In genomic region chr9:114911167-114911821, GRCh38 we compare ENCODE assay signal across 8 cellular contexts. TPM values are rescaled to one million over a fixed set of nuclear protein-coding genes. Genes with fewer than 3 reads are reported as not detected.
A peak's percentile ranks its signal among the peaks of the same experiment; 100 is the strongest.
DNase-seq lines count a peak whose midpoint lies in the region; ATAC-seq and TF ChIP-seq lines count a peak whose summit lies in the region.

No MANE protein-coding gene starts in this region.

- TF ChIP-seq RAD21 in IMR-90 (IDR thresholded peaks at IDR 0.05; ENCODE audit: low read length) (peak; percentile 84), neural cell (conservative IDR thresholded peaks at IDR 0.05) (peak; percentile 84)

- in situ Hi-C loops in IMR-90 (cut with MboI; ENCODE audit: low sequenced_read_pairs), result loop anchor here (5.0 kb wide), 1 partner anchor 101 kb away; no protein-coding TSS in a partner anchor

- H2AK9ac ChIP-seq in IMR-90 (replicated peaks; ENCODE audit: low read depth, low read length, poor library complexity), result no peak overlapping the region

- TF ChIP-seq POLR2A in IMR-90 (IDR thresholded peaks at IDR 0.05; ENCODE audit: low read depth, low read length), result no peak

- no peak overlapping the region for H3K9ac ChIP-seq in IMR-90 (ENCODE audit: low read depth, low read length)
- no peak overlapping the region for H3K9ac ChIP-seq in neural cell (ENCODE audit: low read length)

- peaks cover 94% of the 10 kb centered on the region for H3K36me3 Mint-ChIP-seq in activated T-helper 2 cell treated with anti-CD3 and anti-CD28 coated beads, Interferon-gamma antibody, Interleukin-2, Interleukin-4, amounts not matched to agents 10 μg/mL and 5 μg/mL and 100 μg/mL, durations not matched to agents 14 hours and 24 hours and 36 hours (ENCODE audit: low read depth)

- H3K27ac ChIP-seq in IMR-90 (ENCODE audit: insufficient read depth, low read length) (no peak overlapping the region), neural cell (ENCODE audit: low read length) (peak overlapping the region; percentile 43)

- no peak overlapping the region for H3K18ac ChIP-seq in IMR-90 (ENCODE audit: low read depth, low read length)

- H3K79me2 ChIP-seq in neural cell (replicated peaks; ENCODE audit: insufficient read depth, low read length), result no peaks in the 10 kb centered on the region

- no peak overlapping the region for H3K14ac ChIP-seq in IMR-90 (replicated peaks; ENCODE audit: low read depth, low read length)

- H3K4me2 ChIP-seq in IMR-90 (ENCODE audit: low read depth, low read length), result no peak overlapping the region
- H3K4me2 ChIP-seq in neural cell (ENCODE audit: low read length), result no peak overlapping the region

- H3K4me3 Mint-ChIP-seq in activated T-helper 2 cell treated with anti-CD3 and anti-CD28 coated beads, Interferon-gamma antibody, Interleukin-2, Interleukin-4, amounts not matched to agents 10 μg/mL and 5 μg/mL and 100 μg/mL, durations not matched to agents 14 hours and 24 hours and 36 hours (ENCODE audit: low read depth), result no peak overlapping the region

- H3K27ac Mint-ChIP-seq in activated T-helper 2 cell treated with anti-CD3 and anti-CD28 coated beads, Interferon-gamma antibody, Interleukin-2, Interleukin-4, amounts not matched to agents 10 μg/mL and 5 μg/mL and 100 μg/mL, durations not matched to agents 14 hours and 24 hours and 36 hours, result no peak overlapping the region

- no peaks in the 10 kb centered on the region for H3K79me1 ChIP-seq in IMR-90 (ENCODE audit: low read depth in 1 of 2, low read length in 2 of 2)

- H3K4ac ChIP-seq in IMR-90 (ENCODE audit: low read depth, low read length), result no peak overlapping the region

- no peak overlapping the region for H3K23ac ChIP-seq in IMR-90 (ENCODE audit: low read depth, low read length)

- no peak overlapping the region for H2BK120ac ChIP-seq in IMR-90 (ENCODE audit: low read depth, low read length)

- CTCF ChIA-PET in IMR-90 (lab: Yijun Ruan, JAX), result interaction anchor here (0.7 to 1.2 kb wide), 8 partner anchors 10 to 249 kb away, joined by 3 to 4 read pairs (median 3); no protein-coding TSS in a partner anchor

- no peak overlapping the region for H2BK20ac ChIP-seq in IMR-90 (ENCODE audit: low read depth, low read length)

- TF ChIP-seq CTCF in IMR-90 (conservative IDR thresholded peaks at IDR 0.05; ENCODE audit: low read depth, low read length) (peak; percentile 77), epithelial cell of proximal tubule (conservative IDR thresholded peaks at IDR 0.05; ENCODE audit: low read depth, low read length) (peak; percentile 92), neural cell (IDR thresholded peaks at IDR 0.05; ENCODE audit: poor library complexity, severe bottlenecking) (peak; percentile 87)

- peak; percentile 72 for ATAC-seq in IMR-90 (ENCODE audit: low read depth)
- no peak for ATAC-seq in HG02588 (IDR thresholded peaks at IDR 0.05; ENCODE audit: unreplicated experiment)

- dilution Hi-C loops in IMR-90 (cut with HindIII; ENCODE audit: low sequenced_read_pairs, unreplicated experiment), result no loop called here

- H3K4me1 Mint-ChIP-seq in activated T-helper 2 cell treated with anti-CD3 and anti-CD28 coated beads, Interferon-gamma antibody, Interleukin-2, Interleukin-4, amounts not matched to agents 10 μg/mL and 5 μg/mL and 100 μg/mL, durations not matched to agents 14 hours and 24 hours and 36 hours (ENCODE audit: low read depth), result peaks cover 62% of the 10 kb centered on the region

- intact Hi-C loops in IMR-90 (cut with micrococcal nuclease), result loop anchor here (1.0 to 2.0 kb wide), 3 partner anchors 103 to 248 kb away; no protein-coding TSS in a partner anchor
- intact Hi-C loops in activated T-helper 2 cell treated with anti-CD3 and anti-CD28 coated beads, Interferon-gamma antibody, Interleukin-2, Interleukin-4, amounts not matched to agents 10 μg/mL and 5 μg/mL and 100 μg/mL, durations not matched to agents 14 hours and 24 hours and 36 hours (cut with micrococcal nuclease), result no loop called here

- H2AK5ac ChIP-seq in IMR-90 (ENCODE audit: low read depth, low read length), result no peak overlapping the region

- H3K9me3 ChIP-seq in IMR-90 (ENCODE audit: control insufficient read depth, insufficient read depth, low read length), result no peaks in the 10 kb centered on the region
- no peaks in the 10 kb centered on the region for H3K9me3 ChIP-seq in neural cell (ENCODE audit: low read length)

- H3K4me1 ChIP-seq in IMR-90 (ENCODE audit: control insufficient read depth, insufficient read depth, low read length), result peaks cover 11% of the 10 kb centered on the region; the same call in 1 of the 2 replicates

- H3K36me3 ChIP-seq in IMR-90 (ENCODE audit: control insufficient read depth, insufficient read depth, low read length) (no peaks in the 10 kb centered on the region), neural cell (ENCODE audit: insufficient read depth, low read length) (no peaks in the 10 kb centered on the region)

- H4K8ac ChIP-seq in IMR-90 (ENCODE audit: low read depth in 2 of 2, low read length in 2 of 2), result no peak overlapping the region

- no peak for TF ChIP-seq EP300 in neural cell (conservative IDR thresholded peaks at IDR 0.05; ENCODE audit: poor library complexity, severe bottlenecking)

- no peaks in the 10 kb centered on the region for H3K9me2 ChIP-seq in neural cell (ENCODE audit: insufficient read depth, low read length)

- no peaks in the 10 kb centered on the region for H3K9me3 Mint-ChIP-seq in activated T-helper 2 cell treated with anti-CD3 and anti-CD28 coated beads, Interferon-gamma antibody, Interleukin-2, Interleukin-4, amounts not matched to agents 10 μg/mL and 5 μg/mL and 100 μg/mL, durations not matched to agents 14 hours and 24 hours and 36 hours

- H3F3A ChIP-seq in neural cell (ENCODE audit: insufficient read depth, low read length, poor library complexity, severe bottlenecking), result no peaks in the 10 kb centered on the region

- peaks cover 21% of the 10 kb centered on the region for H3K27me3 ChIP-seq in IMR-90 (ENCODE audit: control insufficient read depth, insufficient read depth, low read length)
- no peaks in the 10 kb centered on the region for H3K27me3 ChIP-seq in neural cell (ENCODE audit: insufficient read depth, low read depth, low read length)

- no CpG with 5 or more reads among the region's 2 CpGs for WGBS in IMR-90 (ENCODE audit: extremely low coverage in 2 of 2, insufficient read length in 1 of 2), 2 experiments

- no peaks in the 10 kb centered on the region for H3K27me3 Mint-ChIP-seq in activated T-helper 2 cell treated with anti-CD3 and anti-CD28 coated beads, Interferon-gamma antibody, Interleukin-2, Interleukin-4, amounts not matched to agents 10 μg/mL and 5 μg/mL and 100 μg/mL, durations not matched to agents 14 hours and 24 hours and 36 hours (ENCODE audit: low read depth)

- DNase-seq in DMS 273 treated with DMSO at 0.1 percent for 48 hours (lab: John Stamatoyannopoulos, UW), result peak; percentile 42
- DNase-seq in IMR-90, result peak; percentile 51
- peak; percentile 61 for DNase-seq in RPMI7951 (ENCODE audit: low read depth)
- no peak for DNase-seq in epithelial cell of proximal tubule (ENCODE audit: low read depth)
- DNase-seq in T1000 (lab: John Stamatoyannopoulos, UW), result no peak
- DNase-seq in activated T-helper 2 cell treated with anti-CD3 and anti-CD28 coated beads, Interferon-gamma antibody, Interleukin-2, Interleukin-4, amounts not matched to agents 10 μg/mL and 5 μg/mL and 100 μg/mL, durations not matched to agents 14 hours and 24 hours and 36 hours (ENCODE audit: low spot score), result no peak

- no peak overlapping the region for H4K91ac ChIP-seq in IMR-90 (ENCODE audit: insufficient read depth, low read depth, low read length)

- POLR2A ChIA-PET in IMR-90 (lab: Charles Lee; ENCODE audit: unreplicated experiment), result no interaction called here

- H3K9me1 ChIP-seq in IMR-90 (ENCODE audit: insufficient read depth, low read length), result 0 out of 2 replicates have a peak, but pooled peaks cover 4% of the 10 kb centered on the region

- no peak overlapping the region for H3K56ac ChIP-seq in IMR-90 (ENCODE audit: extremely low read depth, insufficient read depth, low read length)

- H2BK15ac ChIP-seq in IMR-90 (ENCODE audit: low read depth, low read length), result no peak overlapping the region

- H2AFZ ChIP-seq in IMR-90 (replicated peaks; ENCODE audit: low read length, poor library complexity) (no peak overlapping the region), neural cell (ENCODE audit: low read depth, low read length) (no peak overlapping the region)

- H3K4me3 ChIP-seq in IMR-90 (ENCODE audit: insufficient read depth, low read depth, low read length), result no peak overlapping the region
- no peak overlapping the region for H3K4me3 ChIP-seq in epithelial cell of proximal tubule (ENCODE audit: low read depth, low read length)
- no peak overlapping the region for H3K4me3 ChIP-seq in neural cell (ENCODE audit: low read length)

- no peak overlapping the region for H2BK5ac ChIP-seq in IMR-90 (ENCODE audit: low read depth, low read length, poor library complexity, severe bottlenecking)

- H4K5ac ChIP-seq in IMR-90 (ENCODE audit: low read depth, low read length), result no peak overlapping the region

- BruUV-seq in IMR-90 (replicated peaks; lab: Mats Ljungman, UMichigan), result no TSS peak

- H4K20me1 ChIP-seq in IMR-90 (ENCODE audit: insufficient read depth, low read length), result no peaks in the 10 kb centered on the region
- H4K20me1 ChIP-seq in neural cell (ENCODE audit: insufficient read depth), result no peaks in the 10 kb centered on the region

TF ChIP-seq in IMR-90, 13 proteins besides CTCF, POLR2A, EP300 and RAD21 (continues in another document):
- TF ChIP-seq RFX5 (IDR thresholded peaks at IDR 0.05; ENCODE audit: low read depth, low read length) (no peak), MAFK (IDR thresholded peaks at IDR 0.05; ENCODE audit: low read depth, low read length) (peak; percentile 52), MAZ (IDR thresholded peaks at IDR 0.05; ENCODE audit: borderline replicate concordance, low read depth, low read length) (no peak), CEBPB (IDR thresholded peaks at IDR 0.05; ENCODE audit: low read depth, low read length) (no peak)

TF ChIP-seq in neural cell, 6 proteins besides CTCF, POLR2A, EP300 and RAD21 (continues in another document):
- TF ChIP-seq EZH2 (IDR thresholded peaks at IDR 0.05; ENCODE audit: borderline replicate concordance, insufficient read depth, low read length, poor library complexity, severe bottlenecking), result no peak
- TF ChIP-seq SMC3 (conservative IDR thresholded peaks at IDR 0.05; ENCODE audit: poor library complexity), result peak; percentile 83

RNA-seq across cellular contexts. Expression of gene TNFSF8, which starts 19.1 kb away (rescaled TPM):
- not detected in 2 replicates for total RNA-seq in IMR-90 (2012; rRNA removed)
- not detected in 2 replicates for polyA plus RNA-seq in IMR-90 (2012; rRNA removed)
- polyA plus RNA-seq in IMR-90 (2012; cell fraction: cytosol; rRNA removed), result not detected in 2 replicates
- polyA plus RNA-seq in IMR-90 (2012; cell fraction: nucleus; rRNA removed; ENCODE audit: low replicate concordance), result not detected in 2 replicates
- not detected in 2 replicates for total RNA-seq in RPMI7951 (2014; rRNA removed; shearing (Covaris generic))
- total RNA-seq in epithelial cell of proximal tubule, result not detected in 2 replicates
- not detected in 2 replicates for polyA plus RNA-seq in neural cell
- polyA minus RNA-seq in neural cell, result not detected in 2 replicates
- 73.6 and 82.3 TPM in 2 replicates for total RNA-seq in activated T-helper 2 cell treated with anti-CD3 and anti-CD28 coated beads, Interferon-gamma antibody, Interleukin-2, Interleukin-4, amounts not matched to agents 10 μg/mL and 5 μg/mL and 100 μg/mL, durations not matched to agents 14 hours and 24 hours and 36 hours

Comparison
In these comparisons a context has a peak if more than half of its experiments do, and no peak if none do; other contexts are left out.
1. DNase-seq: peak in DMS 273 treated with DMSO at 0.1 percent for 48 hours (single experiment), IMR-90 (single experiment) and RPMI7951 (single experiment); none in epithelial cell of proximal tubule (single experiment), T1000 (single experiment) and activated T-helper 2 cell treated with anti-CD3 and anti-CD28 coated beads, Interferon-gamma antibody, Interleukin-2, Interleukin-4, amounts not matched to agents 10 μg/mL and 5 μg/mL and 100 μg/mL, durations not matched to agents 14 hours and 24 hours and 36 hours (single experiment).
2. RNA of gene TNFSF8, which starts 19.1 kb away (total RNA-seq): 73.6 to 82.3 TPM in activated T-helper 2 cell treated with anti-CD3 and anti-CD28 coated beads, Interferon-gamma antibody, Interleukin-2, Interleukin-4, amounts not matched to agents 10 μg/mL and 5 μg/mL and 100 μg/mL, durations not matched to agents 14 hours and 24 hours and 36 hours; not detected in IMR-90, not detected in RPMI7951 and not detected in epithelial cell of proximal tubule; every median in the first group is over 10 times any median in the second.
3. Peak in every context shown above with its lines, with median percentiles within 50 percentile points of each other: CTCF ChIP-seq.